ENCODE assay signal across 24 cellular contexts in the genomic region with DNA sequence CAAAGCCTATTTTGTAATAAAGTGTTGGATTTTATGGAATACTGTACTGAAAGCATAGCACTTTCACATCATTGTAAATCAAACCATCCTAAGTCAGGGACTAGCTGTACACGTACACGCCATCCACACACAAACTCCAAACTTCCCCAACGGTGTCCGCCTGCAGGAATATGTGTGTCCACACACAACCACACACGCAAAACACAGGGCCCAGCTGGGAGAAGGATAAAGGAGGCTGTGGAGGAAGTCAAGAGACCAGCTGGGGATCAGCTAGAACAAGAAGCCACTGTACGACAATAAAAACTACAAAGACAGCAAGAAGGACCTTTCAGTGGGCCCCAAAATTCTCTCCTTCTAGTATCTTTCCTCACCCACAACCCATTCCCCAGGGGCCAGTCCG. TPM values are rescaled to one million over a fixed set of nuclear protein-coding genes. Genes with fewer than 3 reads are reported as not detected.
DNase-seq lines count a peak whose midpoint lies in the region; ATAC-seq and TF ChIP-seq lines count a peak whose summit lies in the region.
"Had no signal": no experiment of that assay in that cellular context is flagged by ENCODE, and none has a peak within 500 bp of the region (broad histone marks: within the 10 kb centered on the region; RNA-seq: fewer than 3 reads in every experiment).

No MANE protein-coding gene starts in this region.

- no peak overlapping the region for H3K4me3 Mint-ChIP-seq in activated CD8-positive, alpha-beta T cell treated with anti-CD3 and anti-CD28 coated beads, Interleukin-2, amount 10 ng/mL, durations not matched to agents 7 days and 5 days
- H3K4me3 Mint-ChIP-seq in activated CD8-positive, alpha-beta T cell treated with anti-CD3 and anti-CD28 coated beads for 36 hours: no peak overlapping the region
- no peak overlapping the region for H3K4me3 Mint-ChIP-seq in activated T-helper 2 cell treated with anti-CD3 and anti-CD28 coated beads, Interferon-gamma antibody, Interleukin-2, Interleukin-4, amounts not matched to agents 10 μg/mL and 5 μg/mL and 100 μg/mL, durations not matched to agents 14 hours and 24 hours and 36 hours (ENCODE audit: low read depth)
- H3K4me3 Mint-ChIP-seq: immature natural killer cell, WTC11 had no signal

- peak; percentile 4 for DNase-seq in activated CD8-positive, alpha-beta T cell treated with anti-CD3 and anti-CD28 coated beads, Interleukin-2, amount 10 ng/mL, durations not matched to agents 7 days and 5 days
- DNase-seq in activated CD8-positive, alpha-beta T cell treated with anti-CD3 and anti-CD28 coated beads for 36 hours: no peak
- DNase-seq in activated T-helper 2 cell treated with anti-CD3 and anti-CD28 coated beads, Interferon-gamma antibody, Interleukin-2, Interleukin-4, amounts not matched to agents 10 μg/mL and 5 μg/mL and 100 μg/mL, durations not matched to agents 14 hours and 24 hours and 36 hours (ENCODE audit: low spot score): peak; percentile 0
- peak in 22 of 42 donors; percentile 1 to 33 (median 8) for DNase-seq in head of caudate nucleus
- peak; percentile 2 for DNase-seq in testis
- no peak for DNase-seq in sigmoid colon
- DNase-seq: activated CD4-positive, alpha-beta T cell treated with anti-CD3 and anti-CD28 coated beads, Interleukin-2, amount 50 U/mL, for 48 hours; brain microvascular endothelial cell; immature natural killer cell; KG1; naive B cell; NCI-H524 treated with DMSO at 0.1 percent for 48 hours; SJCRH30; stimulated activated naive CD8-positive, alpha-beta T cell treated with anti-CD3 and anti-CD28 coated beads, Interleukin-15, Interleukin-2, amounts not matched to agents 100 U/mL and 50 U/mL, for 24 hours; T-helper 2 cell had no signal

- no peaks in the 10 kb centered on the region for H3K9me3 ChIP-seq in testis
- H3K9me3 ChIP-seq in sigmoid colon: no peaks in the 10 kb centered on the region
- H3K9me3 ChIP-seq: BLaER1, esophagus muscularis mucosa, ovary, SJCRH30, upper lobe of left lung had no signal

- H3K4me3 ChIP-seq in testis: no peak overlapping the region
- H3K4me3 ChIP-seq in sigmoid colon: no peak overlapping the region
- H3K4me3 ChIP-seq: BLaER1, esophagus muscularis mucosa, ovary, SJCRH30, upper lobe of left lung had no signal

- intact Hi-C loops in activated CD8-positive, alpha-beta T cell treated with anti-CD3 and anti-CD28 coated beads for 36 hours (cut with micrococcal nuclease): no loop called here
- intact Hi-C loops in activated T-helper 2 cell treated with anti-CD3 and anti-CD28 coated beads, Interferon-gamma antibody, Interleukin-2, Interleukin-4, amounts not matched to agents 10 μg/mL and 5 μg/mL and 100 μg/mL, durations not matched to agents 14 hours and 24 hours and 36 hours (cut with micrococcal nuclease): no loop called here
- intact Hi-C loops in head of caudate nucleus (cut with DNase I) (no loop called here), testis (cut with DNase I; ENCODE audit: low total_unique reads) (no loop called here), sigmoid colon (cut with DNase I) (no loop called here)

- no peaks in the 10 kb centered on the region for H3K4me1 ChIP-seq in testis
- no peaks in the 10 kb centered on the region for H3K4me1 ChIP-seq in sigmoid colon
- H3K4me1 ChIP-seq: BLaER1, esophagus muscularis mucosa, SJCRH30, upper lobe of left lung had no signal

- H3K36me3 ChIP-seq in testis (ENCODE audit: low read depth, missing control alignments): no peaks in the 10 kb centered on the region
- no peaks in the 10 kb centered on the region for H3K36me3 ChIP-seq in sigmoid colon
- H3K36me3 ChIP-seq: BLaER1, brain microvascular endothelial cell, esophagus muscularis mucosa, ovary, SJCRH30, upper lobe of left lung had no signal

- no peak for ATAC-seq in activated CD8-positive, alpha-beta T cell treated with anti-CD3 and anti-CD28 coated beads, Interleukin-2, amount 10 ng/mL, durations not matched to agents 7 days and 5 days
- no peak for ATAC-seq in activated CD8-positive, alpha-beta T cell treated with anti-CD3 and anti-CD28 coated beads for 36 hours
- ATAC-seq in GM19351 (IDR thresholded peaks at IDR 0.05; ENCODE audit: unreplicated experiment): no peak
- ATAC-seq in HG03571 (IDR thresholded peaks at IDR 0.05; ENCODE audit: unreplicated experiment): no peak
- ATAC-seq: stimulated activated naive CD8-positive, alpha-beta T cell treated with anti-CD3 and anti-CD28 coated beads, Interleukin-15, Interleukin-2, amounts not matched to agents 100 U/mL and 50 U/mL, for 24 hours; WTC11 had no signal

- CTCF ChIA-PET in activated CD8-positive, alpha-beta T cell treated with anti-CD3 and anti-CD28 coated beads, Interleukin-2, amount 10 ng/mL, durations not matched to agents 7 days and 5 days (lab: Charles Lee): no interaction called here
- CTCF ChIA-PET in activated CD8-positive, alpha-beta T cell treated with anti-CD3 and anti-CD28 coated beads for 36 hours (lab: Charles Lee): no interaction called here

- 83 to 89% methylated on average over 7 of the region's 7 CpGs for WGBS in testis, 2 donors
- 88 to 91% methylated on average over 7 of the region's 7 CpGs for WGBS in sigmoid colon, 2 donors

- H3K27ac Mint-ChIP-seq in activated CD8-positive, alpha-beta T cell treated with anti-CD3 and anti-CD28 coated beads, Interleukin-2, amount 10 ng/mL, durations not matched to agents 7 days and 5 days: no peak overlapping the region
- H3K27ac Mint-ChIP-seq in activated CD8-positive, alpha-beta T cell treated with anti-CD3 and anti-CD28 coated beads for 36 hours: no peak overlapping the region
- no peak overlapping the region for H3K27ac Mint-ChIP-seq in activated T-helper 2 cell treated with anti-CD3 and anti-CD28 coated beads, Interferon-gamma antibody, Interleukin-2, Interleukin-4, amounts not matched to agents 10 μg/mL and 5 μg/mL and 100 μg/mL, durations not matched to agents 14 hours and 24 hours and 36 hours
- H3K27ac Mint-ChIP-seq: immature natural killer cell, naive B cell, WTC11 had no signal

- no peak for TF ChIP-seq CTCF in activated CD8-positive, alpha-beta T cell treated with anti-CD3 and anti-CD28 coated beads for 36 hours (IDR thresholded peaks at IDR 0.05)
- no peak for TF ChIP-seq CTCF in testis (IDR thresholded peaks at IDR 0.05)
- no peak for TF ChIP-seq CTCF in sigmoid colon (IDR thresholded peaks at IDR 0.05)

- POLR2A ChIA-PET in activated CD8-positive, alpha-beta T cell treated with anti-CD3 and anti-CD28 coated beads, Interleukin-2, amount 10 ng/mL, durations not matched to agents 7 days and 5 days (lab: Charles Lee): no interaction called here
- POLR2A ChIA-PET in activated CD8-positive, alpha-beta T cell treated with anti-CD3 and anti-CD28 coated beads for 36 hours (lab: Charles Lee): no interaction called here

- no peak for TF ChIP-seq EP300 in sigmoid colon (IDR thresholded peaks at IDR 0.05)

- no peak overlapping the region for H3K27ac ChIP-seq in testis
- no peak overlapping the region for H3K27ac ChIP-seq in sigmoid colon
- H3K27ac ChIP-seq: BLaER1, brain microvascular endothelial cell, esophagus muscularis mucosa, ovary, SJCRH30, upper lobe of left lung had no signal

- H3K4me1 Mint-ChIP-seq in activated CD8-positive, alpha-beta T cell treated with anti-CD3 and anti-CD28 coated beads, Interleukin-2, amount 10 ng/mL, durations not matched to agents 7 days and 5 days (ENCODE audit: low read depth): no peaks in the 10 kb centered on the region
- H3K4me1 Mint-ChIP-seq in activated CD8-positive, alpha-beta T cell treated with anti-CD3 and anti-CD28 coated beads for 36 hours (ENCODE audit: low read depth): no peaks in the 10 kb centered on the region
- H3K4me1 Mint-ChIP-seq in activated T-helper 2 cell treated with anti-CD3 and anti-CD28 coated beads, Interferon-gamma antibody, Interleukin-2, Interleukin-4, amounts not matched to agents 10 μg/mL and 5 μg/mL and 100 μg/mL, durations not matched to agents 14 hours and 24 hours and 36 hours (ENCODE audit: low read depth): no peaks in the 10 kb centered on the region
- H3K4me1 Mint-ChIP-seq: immature natural killer cell, naive B cell had no signal

- TF ChIP-seq POLR2A in testis (IDR thresholded peaks at IDR 0.05): no peak
- TF ChIP-seq POLR2A in sigmoid colon (IDR thresholded peaks at IDR 0.05): no peak

- H3K27me3 ChIP-seq in testis (no peaks in the 10 kb centered on the region), sigmoid colon (no peaks in the 10 kb centered on the region)
- H3K27me3 ChIP-seq: BLaER1, ovary, SJCRH30, upper lobe of left lung had no signal

- H3K27me3 Mint-ChIP-seq in activated CD8-positive, alpha-beta T cell treated with anti-CD3 and anti-CD28 coated beads, Interleukin-2, amount 10 ng/mL, durations not matched to agents 7 days and 5 days (ENCODE audit: low read depth): no peaks in the 10 kb centered on the region
- H3K27me3 Mint-ChIP-seq in activated CD8-positive, alpha-beta T cell treated with anti-CD3 and anti-CD28 coated beads for 36 hours: peaks cover 5% of the 10 kb centered on the region
- peaks cover 3% of the 10 kb centered on the region for H3K27me3 Mint-ChIP-seq in activated T-helper 2 cell treated with anti-CD3 and anti-CD28 coated beads, Interferon-gamma antibody, Interleukin-2, Interleukin-4, amounts not matched to agents 10 μg/mL and 5 μg/mL and 100 μg/mL, durations not matched to agents 14 hours and 24 hours and 36 hours (ENCODE audit: low read depth)

- no peaks in the 10 kb centered on the region for H3K36me3 Mint-ChIP-seq in activated CD8-positive, alpha-beta T cell treated with anti-CD3 and anti-CD28 coated beads, Interleukin-2, amount 10 ng/mL, durations not matched to agents 7 days and 5 days (ENCODE audit: low read depth)
- H3K36me3 Mint-ChIP-seq in activated CD8-positive, alpha-beta T cell treated with anti-CD3 and anti-CD28 coated beads for 36 hours (ENCODE audit: low read depth): no peaks in the 10 kb centered on the region
- H3K36me3 Mint-ChIP-seq in activated T-helper 2 cell treated with anti-CD3 and anti-CD28 coated beads, Interferon-gamma antibody, Interleukin-2, Interleukin-4, amounts not matched to agents 10 μg/mL and 5 μg/mL and 100 μg/mL, durations not matched to agents 14 hours and 24 hours and 36 hours (ENCODE audit: low read depth): no peaks in the 10 kb centered on the region
- H3K36me3 Mint-ChIP-seq: immature natural killer cell, naive B cell, WTC11 had no signal

- H3K9me3 Mint-ChIP-seq in activated CD8-positive, alpha-beta T cell treated with anti-CD3 and anti-CD28 coated beads, Interleukin-2, amount 10 ng/mL, durations not matched to agents 7 days and 5 days (ENCODE audit: insufficient read depth): no peaks in the 10 kb centered on the region
- H3K9me3 Mint-ChIP-seq in activated CD8-positive, alpha-beta T cell treated with anti-CD3 and anti-CD28 coated beads for 36 hours: no peaks in the 10 kb centered on the region
- H3K9me3 Mint-ChIP-seq in activated T-helper 2 cell treated with anti-CD3 and anti-CD28 coated beads, Interferon-gamma antibody, Interleukin-2, Interleukin-4, amounts not matched to agents 10 μg/mL and 5 μg/mL and 100 μg/mL, durations not matched to agents 14 hours and 24 hours and 36 hours: no peaks in the 10 kb centered on the region
- H3K9me3 Mint-ChIP-seq: immature natural killer cell, naive B cell, WTC11 had no signal

RNA-seq across cellular contexts. Expression of gene TRIM29, which starts 1.6 kb away (rescaled TPM):
- not detected for total RNA-seq in activated CD8-positive, alpha-beta T cell treated with anti-CD3 and anti-CD28 coated beads, Interleukin-2, amount 10 ng/mL, durations not matched to agents 7 days and 5 days
- not detected for total RNA-seq in activated CD8-positive, alpha-beta T cell treated with anti-CD3 and anti-CD28 coated beads for 36 hours
- not detected in 2 replicates for total RNA-seq in activated T-helper 2 cell treated with anti-CD3 and anti-CD28 coated beads, Interferon-gamma antibody, Interleukin-2, Interleukin-4, amounts not matched to agents 10 μg/mL and 5 μg/mL and 100 μg/mL, durations not matched to agents 14 hours and 24 hours and 36 hours
- total RNA-seq in testis (10 to 100 TPM; 11.6 to 12.3 TPM), sigmoid colon (1 to 10 TPM in 3 of 4 donors, under 1 TPM in 1; 0.33 to 6.9 (median 1.1) TPM)
- polyA plus RNA-seq in testis (ENCODE audit: insufficient read depth, low read depth, low replicate concordance) (18.2 TPM), sigmoid colon (1 to 10 TPM; 6.0 to 8.5 (median 7.2) TPM)
- total RNA-seq: dermis microvascular lymphatic vessel endothelial cell, lung microvascular endothelial cell, SJCRH30 had no signal
- polyA plus RNA-seq: immature natural killer cell had no signal

Comparison
In these comparisons a context has a peak if more than half of its experiments do, and no peak if none do; other contexts are left out.
1. DNase-seq: peak in activated CD8-positive, alpha-beta T cell treated with anti-CD3 and anti-CD28 coated beads, Interleukin-2, amount 10 ng/mL, durations not matched to agents 7 days and 5 days (single experiment), activated T-helper 2 cell treated with anti-CD3 and anti-CD28 coated beads, Interferon-gamma antibody, Interleukin-2, Interleukin-4, amounts not matched to agents 10 μg/mL and 5 μg/mL and 100 μg/mL, durations not matched to agents 14 hours and 24 hours and 36 hours (single experiment), head of caudate nucleus (22 of 42) and testis (single experiment); none in activated CD8-positive, alpha-beta T cell treated with anti-CD3 and anti-CD28 coated beads for 36 hours (single experiment) and sigmoid colon (single experiment).